1 cellular context compared by ENCODE assay signal in the genomic region with DNA sequence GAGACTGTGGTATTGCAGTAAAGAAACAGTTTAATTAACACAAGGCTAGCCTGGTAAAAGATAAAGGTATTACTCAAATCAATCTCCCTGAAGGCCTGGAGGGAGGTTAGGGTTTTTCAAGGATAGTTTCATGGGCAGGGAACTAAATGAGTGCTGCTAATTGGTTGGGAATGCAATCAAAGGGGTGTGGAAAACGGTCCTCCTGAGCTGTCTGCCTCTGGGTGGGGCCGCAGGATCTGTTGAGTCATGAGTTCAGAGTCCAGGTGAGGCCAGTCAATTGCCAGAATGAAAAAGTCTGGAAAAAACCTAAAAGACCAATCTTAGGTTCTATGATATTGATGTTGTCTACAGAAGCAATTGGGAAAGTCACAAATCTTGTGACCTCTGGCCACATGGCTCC.
TF ChIP-seq lines count a peak whose summit lies in the region.

No MANE protein-coding gene starts in this region.

TF ChIP-seq in GM23338, 12 proteins besides CTCF, POLR2A, EP300 and RAD21 (continued from another document):
- TF ChIP-seq, protein P1, sequence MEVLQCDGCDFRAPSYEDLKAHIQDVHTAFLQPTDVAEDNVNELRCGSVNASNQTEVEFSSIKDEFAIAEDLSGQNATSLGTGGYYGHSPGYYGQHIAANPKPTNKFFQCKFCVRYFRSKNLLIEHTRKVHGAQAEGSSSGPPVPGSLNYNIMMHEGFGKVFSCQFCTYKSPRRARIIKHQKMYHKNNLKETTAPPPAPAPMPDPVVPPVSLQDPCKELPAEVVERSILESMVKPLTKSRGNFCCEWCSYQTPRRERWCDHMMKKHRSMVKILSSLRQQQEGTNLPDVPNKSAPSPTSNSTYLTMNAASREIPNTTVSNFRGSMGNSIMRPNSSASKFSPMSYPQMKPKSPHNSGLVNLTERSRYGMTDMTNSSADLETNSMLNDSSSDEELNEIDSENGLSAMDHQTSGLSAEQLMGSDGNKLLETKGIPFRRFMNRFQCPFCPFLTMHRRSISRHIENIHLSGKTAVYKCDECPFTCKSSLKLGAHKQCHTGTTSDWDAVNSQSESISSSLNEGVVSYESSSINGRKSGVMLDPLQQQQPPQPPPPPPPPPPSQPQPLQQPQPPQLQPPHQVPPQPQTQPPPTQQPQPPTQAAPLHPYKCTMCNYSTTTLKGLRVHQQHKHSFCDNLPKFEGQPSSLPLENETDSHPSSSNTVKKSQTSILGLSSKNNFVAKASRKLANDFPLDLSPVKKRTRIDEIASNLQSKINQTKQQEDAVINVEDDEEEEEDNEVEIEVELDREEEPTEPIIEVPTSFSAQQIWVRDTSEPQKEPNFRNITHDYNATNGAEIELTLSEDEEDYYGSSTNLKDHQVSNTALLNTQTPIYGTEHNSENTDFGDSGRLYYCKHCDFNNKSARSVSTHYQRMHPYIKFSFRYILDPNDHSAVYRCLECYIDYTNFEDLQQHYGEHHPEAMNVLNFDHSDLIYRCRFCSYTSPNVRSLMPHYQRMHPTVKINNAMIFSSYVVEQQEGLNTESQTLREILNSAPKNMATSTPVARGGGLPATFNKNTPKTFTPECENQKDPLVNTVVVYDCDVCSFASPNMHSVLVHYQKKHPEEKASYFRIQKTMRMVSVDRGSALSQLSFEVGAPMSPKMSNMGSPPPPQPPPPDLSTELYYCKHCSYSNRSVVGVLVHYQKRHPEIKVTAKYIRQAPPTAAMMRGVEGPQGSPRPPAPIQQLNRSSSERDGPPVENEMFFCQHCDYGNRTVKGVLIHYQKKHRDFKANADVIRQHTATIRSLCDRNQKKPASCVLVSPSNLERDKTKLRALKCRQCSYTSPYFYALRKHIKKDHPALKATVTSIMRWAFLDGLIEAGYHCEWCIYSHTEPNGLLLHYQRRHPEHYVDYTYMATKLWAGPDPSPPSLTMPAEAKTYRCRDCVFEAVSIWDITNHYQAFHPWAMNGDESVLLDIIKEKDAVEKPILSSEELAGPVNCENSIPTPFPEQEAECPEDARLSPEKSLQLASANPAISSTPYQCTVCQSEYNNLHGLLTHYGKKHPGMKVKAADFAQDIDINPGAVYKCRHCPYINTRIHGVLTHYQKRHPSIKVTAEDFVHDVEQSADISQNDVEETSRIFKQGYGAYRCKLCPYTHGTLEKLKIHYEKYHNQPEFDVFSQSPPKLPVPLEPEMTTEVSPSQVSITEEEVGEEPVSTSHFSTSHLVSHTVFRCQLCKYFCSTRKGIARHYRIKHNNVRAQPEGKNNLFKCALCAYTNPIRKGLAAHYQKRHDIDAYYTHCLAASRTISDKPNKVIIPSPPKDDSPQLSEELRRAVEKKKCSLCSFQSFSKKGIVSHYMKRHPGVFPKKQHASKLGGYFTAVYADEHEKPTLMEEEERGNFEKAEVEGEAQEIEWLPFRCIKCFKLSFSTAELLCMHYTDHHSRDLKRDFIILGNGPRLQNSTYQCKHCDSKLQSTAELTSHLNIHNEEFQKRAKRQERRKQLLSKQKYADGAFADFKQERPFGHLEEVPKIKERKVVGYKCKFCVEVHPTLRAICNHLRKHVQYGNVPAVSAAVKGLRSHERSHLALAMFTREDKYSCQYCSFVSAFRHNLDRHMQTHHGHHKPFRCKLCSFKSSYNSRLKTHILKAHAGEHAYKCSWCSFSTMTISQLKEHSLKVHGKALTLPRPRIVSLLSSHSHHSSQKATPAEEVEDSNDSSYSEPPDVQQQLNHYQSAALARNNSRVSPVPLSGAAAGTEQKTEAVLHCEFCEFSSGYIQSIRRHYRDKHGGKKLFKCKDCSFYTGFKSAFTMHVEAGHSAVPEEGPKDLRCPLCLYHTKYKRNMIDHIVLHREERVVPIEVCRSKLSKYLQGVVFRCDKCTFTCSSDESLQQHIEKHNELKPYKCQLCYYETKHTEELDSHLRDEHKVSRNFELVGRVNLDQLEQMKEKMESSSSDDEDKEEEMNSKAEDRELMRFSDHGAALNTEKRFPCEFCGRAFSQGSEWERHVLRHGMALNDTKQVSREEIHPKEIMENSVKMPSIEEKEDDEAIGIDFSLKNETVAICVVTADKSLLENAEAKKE (CRISPR knock-in tag; IDR thresholded peaks at IDR 0.05): no peak
- TF ChIP-seq JUNB (IDR thresholded peaks at IDR 0.05; ENCODE audit: unreplicated experiment): no peak
